Comparison of ENCODE assay signal across 12 cellular contexts in genomic region chr4:98653890-98654867, GRCh38. TPM values are rescaled to one million over a fixed set of nuclear protein-coding genes. Genes with fewer than 3 reads are reported as not detected.
DNase-seq lines count a peak whose midpoint lies in the region; ATAC-seq, FAIRE-seq and TF ChIP-seq lines count a peak whose summit lies in the region.
"Had no signal": no experiment of that assay in that cellular context is flagged by ENCODE, and none has a peak within 500 bp of the region (broad histone marks: within the 10 kb centered on the region; RNA-seq: fewer than 3 reads in every experiment).

No MANE protein-coding gene starts in this region.

- peak overlapping the region; percentile 91 for H3K4me2 ChIP-seq in astrocyte (ENCODE audit: low read length)

- H3K4me1 Mint-ChIP-seq in astrocyte (ENCODE audit: low read depth, unreplicated experiment), result peaks cover 34% of the 10 kb centered on the region

- intact Hi-C loops in thyroid gland (cut with DNase I), result loop anchor here (10.0 kb wide), 1 partner anchor 179 kb away; no protein-coding TSS in a partner anchor

- H3K4me1 ChIP-seq in astrocyte (ENCODE audit: insufficient read depth, low read length), result peaks cover 37% of the 10 kb centered on the region
- peaks cover 24% of the 10 kb centered on the region for H3K4me1 ChIP-seq in foreskin keratinocyte
- H3K4me1 ChIP-seq in thyroid gland, result peaks cover 28 to 37% of the 10 kb centered on the region in 2 donors

- H3K36me3 Mint-ChIP-seq in astrocyte (ENCODE audit: low read depth, unreplicated experiment), result peaks cover 4% of the 10 kb centered on the region

- peak; percentile 98 for FAIRE-seq in astrocyte (lab: Jason Lieb, UNC)

- peak overlapping the region; percentile 97 for H3K4me3 Mint-ChIP-seq in astrocyte (ENCODE audit: unreplicated experiment)
- H3K4me3 Mint-ChIP-seq: activated naive CD8-positive, alpha-beta T cell had no signal

- 51 to 57% methylated on average over 5 of the region's 5 CpGs for WGBS in thyroid gland, 2 donors

- ATAC-seq in foreskin keratinocyte (peak; percentile 34), GM21529 (IDR thresholded peaks at IDR 0.05; ENCODE audit: unreplicated experiment) (no peak), GM19452 (IDR thresholded peaks at IDR 0.05; ENCODE audit: unreplicated experiment) (no peak), GM21786 (IDR thresholded peaks at IDR 0.05; ENCODE audit: unreplicated experiment) (no peak), HG03520 (IDR thresholded peaks at IDR 0.05; ENCODE audit: unreplicated experiment) (no peak)

- H3K9ac ChIP-seq in astrocyte (ENCODE audit: low read length), result peak overlapping the region; percentile 96

- TF ChIP-seq CTCF in astrocyte (IDR thresholded peaks at IDR 0.05; ENCODE audit: insufficient read depth, low read depth, low read length) (no peak), foreskin keratinocyte (conservative IDR thresholded peaks at IDR 0.05) (no peak), thyroid gland (IDR thresholded peaks at IDR 0.05) (no peak)

- peaks cover 10% of the 10 kb centered on the region for H4K20me1 ChIP-seq in astrocyte (ENCODE audit: insufficient read depth, low read length)

- no peaks in the 10 kb centered on the region for H3K27me3 ChIP-seq in astrocyte (ENCODE audit: insufficient read depth, low read length)
- H3K27me3 ChIP-seq in foreskin keratinocyte, result no peaks in the 10 kb centered on the region
- no peaks in the 10 kb centered on the region for H3K27me3 ChIP-seq in thyroid gland
- H3K27me3 ChIP-seq: tibial artery had no signal

- no peaks in the 10 kb centered on the region for H3K27me3 Mint-ChIP-seq in astrocyte (ENCODE audit: low read depth, unreplicated experiment)
- H3K27me3 Mint-ChIP-seq: activated naive CD8-positive, alpha-beta T cell had no signal

- H2AFZ ChIP-seq in astrocyte (ENCODE audit: low read depth, low read length), result no peak overlapping the region

- H3K27ac ChIP-seq in astrocyte (ENCODE audit: low read depth, low read length) (peak overlapping the region; percentile 99), foreskin keratinocyte (peak overlapping the region; percentile 52), thyroid gland (peak overlapping the region; percentile 12 to 59 (median 45))
- H3K27ac ChIP-seq: tibial artery had no signal

- H3K27ac Mint-ChIP-seq in astrocyte (ENCODE audit: unreplicated experiment), result peak overlapping the region; percentile 88
- H3K27ac Mint-ChIP-seq: activated naive CD8-positive, alpha-beta T cell had no signal

- peak; percentile 88 for DNase-seq in HS-5 (ENCODE audit: low read depth)
- DNase-seq in astrocyte (ENCODE audit: low read depth), result peak; percentile 98
- DNase-seq in foreskin keratinocyte, result peak; percentile 74 to 82
- peak; percentile 35 to 39 for DNase-seq in thyroid gland
- DNase-seq: NCI-H1092 treated with DMSO at 0.1 percent for 48 hours; stimulated activated CD4-positive, alpha-beta T cell treated with anti-CD3 and anti-CD28 coated beads, Interleukin-2, amount 100 ng/mL, for 24 hours; tibial artery had no signal

- H3K9me3 ChIP-seq in astrocyte (ENCODE audit: insufficient read depth, low read depth, low read length), result no peaks in the 10 kb centered on the region
- H3K9me3 ChIP-seq in thyroid gland, result no peaks in the 10 kb centered on the region
- H3K9me3 ChIP-seq: tibial artery had no signal

- no peak for TF ChIP-seq POLR2A in thyroid gland (IDR thresholded peaks at IDR 0.05)

- H3K79me2 ChIP-seq in astrocyte (ENCODE audit: insufficient read depth, low read length), result peaks cover 94% of the 10 kb centered on the region

- H3K9me3 Mint-ChIP-seq in astrocyte (ENCODE audit: unreplicated experiment), result peaks cover 7% of the 10 kb centered on the region

- H3K4me3 ChIP-seq in astrocyte (ENCODE audit: insufficient read depth, low read depth, low read length), result peak overlapping the region; percentile 98
- H3K4me3 ChIP-seq in thyroid gland (replicated peaks in 1 of 3), result no peak overlapping the region
- H3K4me3 ChIP-seq: tibial artery had no signal

- H3K36me3 ChIP-seq in astrocyte (ENCODE audit: insufficient read depth, low read length) (no peaks in the 10 kb centered on the region), thyroid gland (no peaks in the 10 kb centered on the region)
- H3K36me3 ChIP-seq: tibial artery had no signal

RNA-seq across cellular contexts. Expression of gene TSPAN5, which starts 4.2 kb away (rescaled TPM):
- 61.4 and 69.0 TPM in 2 replicates for total RNA-seq in astrocyte
- 46.6 and 51.9 TPM in 2 replicates for total RNA-seq in foreskin keratinocyte
- polyA plus RNA-seq in foreskin keratinocyte, result 31.7 and 32.7 TPM in 2 replicates
- total RNA-seq in thyroid gland, result 10 to 100 TPM; 26.4 to 48.0 (median 29.1) TPM

Comparison
In these comparisons a context has a peak if more than half of its experiments do, and no peak if none do; other contexts are left out.
1. DNase-seq: peak in every context shown above with its lines; median percentile 98 in astrocyte; 88 in HS-5; 78 in foreskin keratinocyte; 37 in thyroid gland.
2. H3K27ac ChIP-seq: peak in every context shown above with its lines; median percentile 99 in astrocyte; 52 in foreskin keratinocyte; 45 in thyroid gland.